Comparison of ENCODE assay signal across 21 cellular contexts in genomic region chr5:132002701-132003100, GRCh38. TPM values are rescaled to one million over a fixed set of nuclear protein-coding genes. Genes with fewer than 3 reads are reported as not detected.
DNase-seq lines count a peak whose midpoint lies in the region; ATAC-seq and TF ChIP-seq lines count a peak whose summit lies in the region.
"Had no signal": no experiment of that assay in that cellular context is flagged by ENCODE, and none has a peak within 500 bp of the region (broad histone marks: within the 10 kb centered on the region; RNA-seq: fewer than 3 reads in every experiment).

No MANE protein-coding gene starts in this region.

- no peaks in the 10 kb centered on the region for H3K27me3 ChIP-seq in CD4-positive, CD25-positive, alpha-beta regulatory T cell (ENCODE audit: control insufficient read depth, insufficient read depth, low read length)
- H3K27me3 ChIP-seq in HCT116 (ENCODE audit: insufficient read depth, low read length) = no peaks in the 10 kb centered on the region
- no peaks in the 10 kb centered on the region for H3K27me3 ChIP-seq in neural progenitor cell
- H3K27me3 ChIP-seq in suprapubic skin = no peaks in the 10 kb centered on the region
- H3K27me3 ChIP-seq: esophagus squamous epithelium had no signal

- CTCF ChIA-PET in HCT116 (lab: Charles Lee) = interaction anchor here (1.0 to 1.5 kb wide), 3 partner anchors 61 to 413 kb away, joined by 4 to 5 read pairs (median 4); no protein-coding TSS in a partner anchor

- no peaks in the 10 kb centered on the region for H3F3A ChIP-seq in neural progenitor cell (ENCODE audit: low read depth)

- H3K9ac ChIP-seq in HCT116 (ENCODE audit: low read length) (no peak overlapping the region), neural progenitor cell (no peak overlapping the region)

- no peaks in the 10 kb centered on the region for H3K9me2 ChIP-seq in HCT116 (ENCODE audit: insufficient read depth)

- TF ChIP-seq CTCF in HCT116 (IDR thresholded peaks at IDR 0.05 in 2 of 3, conservative IDR thresholded peaks at IDR 0.05 in 1 of 3; ENCODE audit: borderline replicate concordance in 1 of 3, insufficient read depth in 1 of 3, low read depth in 2 of 3, low read length in 2 of 3) (no peak), neural progenitor cell (IDR thresholded peaks at IDR 0.05) (no peak), suprapubic skin (IDR thresholded peaks at IDR 0.05) (no peak)

- no peak for TF ChIP-seq RAD21 in HCT116 (IDR thresholded peaks at IDR 0.05; ENCODE audit: low read depth)

- H3K27me3 Mint-ChIP-seq in CD4-positive, CD25-positive, alpha-beta regulatory T cell = peaks cover 12% of the 10 kb centered on the region
- H3K27me3 Mint-ChIP-seq in neural progenitor cell (ENCODE audit: insufficient read depth, low read depth) = peaks cover 15% of the 10 kb centered on the region

- no peak overlapping the region for H3K27ac ChIP-seq in CD4-positive, CD25-positive, alpha-beta regulatory T cell (ENCODE audit: insufficient read depth, low read length, poor library complexity, severe bottlenecking)
- H3K27ac ChIP-seq in HCT116 (ENCODE audit: low read depth, low read length) (no peak overlapping the region; the same call in 1 of the 2 replicates), neural progenitor cell (no peak overlapping the region), suprapubic skin (no peak overlapping the region)
- H3K27ac ChIP-seq: esophagus squamous epithelium had no signal

- TF ChIP-seq POLR2A in HCT116 (IDR thresholded peaks at IDR 0.05; ENCODE audit: borderline replicate concordance, extremely low read depth, insufficient read depth, insufficient read length) = no peak
- TF ChIP-seq POLR2A in suprapubic skin (IDR thresholded peaks at IDR 0.05) = no peak

- H2AFZ ChIP-seq in HCT116 (ENCODE audit: low read depth, low read length, poor library complexity, severe bottlenecking) (no peak overlapping the region), neural progenitor cell (replicated peaks) (no peak overlapping the region)

- H3K79me2 ChIP-seq in HCT116 (ENCODE audit: insufficient read depth, low read length) (no peaks in the 10 kb centered on the region), neural progenitor cell (ENCODE audit: low read depth) (no peaks in the 10 kb centered on the region)

- H3K9me3 Mint-ChIP-seq in CD4-positive, CD25-positive, alpha-beta regulatory T cell = no peaks in the 10 kb centered on the region
- H3K9me3 Mint-ChIP-seq in neural progenitor cell = no peaks in the 10 kb centered on the region
- H3K9me3 Mint-ChIP-seq: activated CD4-positive, alpha-beta memory T cell treated with anti-CD3 and anti-CD28 coated beads, Interleukin-2, amount 10 ng/mL, durations not matched to agents 7 days and 5 days; activated naive CD8-positive, alpha-beta T cell treated with anti-CD3 and anti-CD28 coated beads, Interleukin-2, amount 10 ng/mL, durations not matched to agents 7 days and 5 days; activated T-cell treated with anti-CD3 and anti-CD28 coated beads, Interleukin-2, amount 50 U/mL, for 4 hours had no signal

- H3K4me2 ChIP-seq in HCT116 (ENCODE audit: low read length) = peak overlapping the region; percentile 40
- H3K4me2 ChIP-seq in neural progenitor cell = peak overlapping the region; percentile 58

- intact Hi-C loops in HCT116 (cut with micrococcal nuclease) = no loop called here

- no peaks in the 10 kb centered on the region for H3K36me3 Mint-ChIP-seq in CD4-positive, CD25-positive, alpha-beta regulatory T cell
- H3K36me3 Mint-ChIP-seq in neural progenitor cell = no peaks in the 10 kb centered on the region
- H3K36me3 Mint-ChIP-seq: activated naive CD8-positive, alpha-beta T cell treated with anti-CD3 and anti-CD28 coated beads, Interleukin-2, amount 10 ng/mL, durations not matched to agents 7 days and 5 days had no signal

- H3K4me1 Mint-ChIP-seq in CD4-positive, CD25-positive, alpha-beta regulatory T cell = peaks cover 7 to 40% (median 14%) of the 10 kb centered on the region in 4 donors
- peaks cover 63% of the 10 kb centered on the region for H3K4me1 Mint-ChIP-seq in neural progenitor cell

- H3K9me3 ChIP-seq in CD4-positive, CD25-positive, alpha-beta regulatory T cell (ENCODE audit: control insufficient read depth in 2 of 2, low read length in 2 of 2) = no peaks in the 10 kb centered on the region
- H3K9me3 ChIP-seq in HCT116 (ENCODE audit: control insufficient read depth in 1 of 2, insufficient read depth in 1 of 2, low read depth in 1 of 2, low read length in 2 of 2) = no peaks in the 10 kb centered on the region
- no peaks in the 10 kb centered on the region for H3K9me3 ChIP-seq in neural progenitor cell (ENCODE audit: low read depth)
- no peaks in the 10 kb centered on the region for H3K9me3 ChIP-seq in suprapubic skin
- H3K9me3 ChIP-seq: esophagus squamous epithelium had no signal

- POLR2A ChIA-PET in HCT116 (lab: Charles Lee) = no interaction called here

- H3K27ac Mint-ChIP-seq in CD4-positive, CD25-positive, alpha-beta regulatory T cell = peak overlapping the region in 2 of 3 donors; percentile 67 to 78
- peak overlapping the region; percentile 90 for H3K27ac Mint-ChIP-seq in neural progenitor cell
- H3K27ac Mint-ChIP-seq: activated CD4-positive, alpha-beta memory T cell treated with anti-CD3 and anti-CD28 coated beads, Interleukin-2, amount 10 ng/mL, durations not matched to agents 7 days and 5 days; activated naive CD8-positive, alpha-beta T cell treated with anti-CD3 and anti-CD28 coated beads, Interleukin-2, amount 10 ng/mL, durations not matched to agents 7 days and 5 days had no signal

- no peak overlapping the region for H3K4me3 Mint-ChIP-seq in CD4-positive, CD25-positive, alpha-beta regulatory T cell
- H3K4me3 Mint-ChIP-seq in neural progenitor cell = peak overlapping the region; percentile 61
- H3K4me3 Mint-ChIP-seq: activated CD4-positive, alpha-beta memory T cell treated with anti-CD3 and anti-CD28 coated beads, Interleukin-2, amount 10 ng/mL, durations not matched to agents 7 days and 5 days; activated naive CD8-positive, alpha-beta T cell treated with anti-CD3 and anti-CD28 coated beads, Interleukin-2, amount 10 ng/mL, durations not matched to agents 7 days and 5 days; activated T-cell treated with anti-CD3 and anti-CD28 coated beads, Interleukin-2, amount 50 U/mL, for 4 hours had no signal

- no peak for TF ChIP-seq EP300 in suprapubic skin (IDR thresholded peaks at IDR 0.05)

- H3K4me3 ChIP-seq in CD4-positive, CD25-positive, alpha-beta regulatory T cell (ENCODE audit: low read depth, low read length) = no peak overlapping the region
- H3K4me3 ChIP-seq in HCT116 (replicated peaks in 1 of 2; ENCODE audit: low read depth in 1 of 2, low read length in 2 of 2) (no peak overlapping the region), neural progenitor cell (no peak overlapping the region), suprapubic skin (no peak overlapping the region)
- H3K4me3 ChIP-seq: esophagus squamous epithelium had no signal

- no TSS peak for BruUV-seq in HCT116 (replicated peaks; lab: Mats Ljungman, UMichigan)

- RAD21 ChIA-PET in HCT116 (lab: Charles Lee; ENCODE audit: low non-redundant PET in 1 of 2, low total read pairs in 2 of 2, uncharacterized antibody in 2 of 2, unreplicated experiment in 2 of 2) = no interaction called here

- DNase-seq in CD4-positive, CD25-positive, alpha-beta regulatory T cell = no peak
- DNase-seq in HCT116 (ENCODE audit: low read depth, low spot score) (no peak), cerebellar cortex (ENCODE audit: low spot score) (peak; percentile 44), neural progenitor cell (ENCODE audit: low spot score) (no peak), suprapubic skin (ENCODE audit: low spot score in 2 of 2) (no peak), cerebellar nuclear complex (lab: John Stamatoyannopoulos, UW) (no peak), Kasumi-1 (lab: John Stamatoyannopoulos, UW) (no peak)
- DNase-seq: activated CD4-positive, alpha-beta memory T cell treated with anti-CD3 and anti-CD28 coated beads, Interleukin-2, amount 10 ng/mL, durations not matched to agents 7 days and 5 days; activated naive CD8-positive, alpha-beta T cell treated with anti-CD3 and anti-CD28 coated beads, Interleukin-2, amount 10 ng/mL, durations not matched to agents 7 days and 5 days; activated T-cell treated with anti-CD3 and anti-CD28 coated beads, Interleukin-2, amount 50 U/mL, for 4 hours; COR-L47; esophagus squamous epithelium; NCI-H524 treated with DMSO at 0.1 percent for 48 hours; stimulated activated CD4-positive, alpha-beta T cell treated with anti-CD3 and anti-CD28 coated beads, Interleukin-1b, Interleukin-23, amount 100 ng/mL, for 48 hours; stimulated activated naive CD8-positive, alpha-beta T cell treated with anti-CD3 and anti-CD28 coated beads, Interleukin-15, Interleukin-2, amounts not matched to agents 100 U/mL and 50 U/mL, for 24 hours; trophoblast cell had no signal

- no peaks in the 10 kb centered on the region for H4K20me1 ChIP-seq in HCT116 (ENCODE audit: insufficient read depth)
- no peaks in the 10 kb centered on the region for H4K20me1 ChIP-seq in neural progenitor cell (ENCODE audit: low read depth)

- peaks cover 19% of the 10 kb centered on the region for H3K4me1 ChIP-seq in CD4-positive, CD25-positive, alpha-beta regulatory T cell (ENCODE audit: control insufficient read depth, insufficient read depth, low read length, poor library complexity, severe bottlenecking)
- H3K4me1 ChIP-seq in HCT116 (ENCODE audit: control insufficient read depth in 1 of 2, insufficient read depth in 2 of 2, low read length in 2 of 2) (peaks cover 8 to 15% of the 10 kb centered on the region in 2 experiments; a peak in 3 of 4 replicates), neural progenitor cell (peaks cover 24% of the 10 kb centered on the region), suprapubic skin (no peaks in the 10 kb centered on the region)

- no peaks in the 10 kb centered on the region for H3K36me3 ChIP-seq in CD4-positive, CD25-positive, alpha-beta regulatory T cell (ENCODE audit: control insufficient read depth, insufficient read depth, low read length)
- H3K36me3 ChIP-seq in HCT116 (ENCODE audit: control insufficient read depth in 1 of 2, insufficient read depth in 2 of 2, low read length in 2 of 2) (no peaks in the 10 kb centered on the region), neural progenitor cell (no peaks in the 10 kb centered on the region), suprapubic skin (no peaks in the 10 kb centered on the region)
- H3K36me3 ChIP-seq: esophagus squamous epithelium had no signal

- WGBS in suprapubic skin = 82% methylated on average over 3 of the region's 3 CpGs

- no peak for ATAC-seq in CD4-positive, CD25-positive, alpha-beta regulatory T cell (ENCODE audit: low read depth in 2 of 2)
- ATAC-seq in HCT116 = no peak
- ATAC-seq in HG03045 (IDR thresholded peaks at IDR 0.05; ENCODE audit: unreplicated experiment) = no peak
- ATAC-seq: activated T-cell treated with anti-CD3 and anti-CD28 coated beads, Interleukin-2, amount 50 U/mL, for 4 hours; stimulated activated naive CD8-positive, alpha-beta T cell treated with anti-CD3 and anti-CD28 coated beads, Interleukin-15, Interleukin-2, amounts not matched to agents 100 U/mL and 50 U/mL, for 24 hours had no signal

RNA-seq across cellular contexts. Expression of gene ACSL6, which starts 8.8 kb away (rescaled TPM):
- total RNA-seq in CD4-positive, CD25-positive, alpha-beta regulatory T cell = 5.5 TPM
- polyA plus RNA-seq in CD4-positive, CD25-positive, alpha-beta regulatory T cell = 1 to 10 TPM; 3.0 to 5.7 (median 4.5) TPM
- total RNA-seq in HCT116 (2021; ENCODE audit: unreplicated experiment) = 2.3 TPM
- 0.36 and 1.1 TPM in 2 replicates for polyA plus RNA-seq in HCT116 (2012)
- not detected in 2 replicates for total RNA-seq in neural progenitor cell (ENCODE audit: low replicate concordance)
- under 1 TPM in 3 of 4 donors, not detected in 1; 0.21 to 0.89 (median 0.23) TPM for total RNA-seq in suprapubic skin
- total RNA-seq: glomerular endothelial cell had no signal

RNA-seq across cellular contexts. Expression of gene MEIKIN, which starts 57.2 kb away (rescaled TPM):
- not detected for total RNA-seq in CD4-positive, CD25-positive, alpha-beta regulatory T cell
- polyA plus RNA-seq in CD4-positive, CD25-positive, alpha-beta regulatory T cell = not detected
- total RNA-seq in HCT116 (2021; ENCODE audit: unreplicated experiment) (not detected), neural progenitor cell (ENCODE audit: low replicate concordance) (not detected in 2 replicates), suprapubic skin (not detected)
- not detected in 2 replicates for polyA plus RNA-seq in HCT116 (2012)
- total RNA-seq: activated T-cell treated with anti-CD3 and anti-CD28 coated beads, Interleukin-2, amount 50 U/mL, for 4 hours; esophagus squamous epithelium; glomerular endothelial cell; mucosa of gallbladder; Right ventricle myocardium superior had no signal
- polyA plus RNA-seq: liver had no signal

RNA-seq across cellular contexts. Expression of gene IL3, which starts 57.8 kb away (rescaled TPM):
- not detected for total RNA-seq in CD4-positive, CD25-positive, alpha-beta regulatory T cell
- not detected for polyA plus RNA-seq in CD4-positive, CD25-positive, alpha-beta regulatory T cell
- total RNA-seq in HCT116 (2021; ENCODE audit: unreplicated experiment) (not detected), neural progenitor cell (ENCODE audit: low replicate concordance) (not detected in 2 replicates), suprapubic skin (not detected)
- not detected in 2 replicates for polyA plus RNA-seq in HCT116 (2012)
- total RNA-seq: activated naive CD8-positive, alpha-beta T cell treated with anti-CD3 and anti-CD28 coated beads, Interleukin-2, amount 10 ng/mL, durations not matched to agents 7 days and 5 days; esophagus squamous epithelium; glomerular endothelial cell; liver; mucosa of gallbladder; Right ventricle myocardium superior had no signal
- polyA plus RNA-seq: liver had no signal
